In genomic region chr6:32081676-32082075, GRCh38 we compare ENCODE assay signal across 20 cellular contexts. TPM values are rescaled to one million over a fixed set of nuclear protein-coding genes. Genes with fewer than 3 reads are reported as not detected.
A peak's percentile ranks its signal among the peaks of the same experiment; 100 is the strongest.
DNase-seq lines count a peak whose midpoint lies in the region; ATAC-seq, FAIRE-seq and TF ChIP-seq lines count a peak whose summit lies in the region.
"Had no signal": no experiment of that assay in that cellular context is flagged by ENCODE, and none has a peak within 500 bp of the region (broad histone marks: within the 10 kb centered on the region; RNA-seq: fewer than 3 reads in every experiment).

No MANE protein-coding gene starts in this region.

- no peak for TF ChIP-seq POLR2A in K562 (conservative IDR thresholded peaks at IDR 0.05)

- H3K4me1 ChIP-seq in ACC112 (ENCODE audit: control insufficient read depth, insufficient read depth, low read length, unreplicated experiment): peaks cover 58% of the 10 kb centered on the region
- H3K4me1 ChIP-seq in K562 (replicated peaks in 1 of 2; ENCODE audit: control insufficient read depth in 2 of 2, insufficient read depth in 2 of 2, low read length in 2 of 2): peaks cover 11 to 27% of the 10 kb centered on the region in 2 experiments
- peaks cover 20% of the 10 kb centered on the region for H3K4me1 ChIP-seq in lower lobe of right lung
- no peaks in the 10 kb centered on the region for H3K4me1 ChIP-seq in smooth muscle cell (ENCODE audit: low read depth)

- in situ Hi-C loops in K562 (cut with MboI): no loop called here

- H2AFZ ChIP-seq in ACC112 (ENCODE audit: low read length, unreplicated experiment) (no peak overlapping the region), K562 (ENCODE audit: low read depth, low read length) (peak overlapping the region; percentile 73; the same call in 1 of the 2 replicates), smooth muscle cell (ENCODE audit: low read depth) (no peak overlapping the region)

- DNase-seq in K562 (ENCODE audit: extremely low read depth in 1 of 4, low spot score in 3 of 4) (no peak), lower lobe of right lung (no peak), smooth muscle cell (lab: John Stamatoyannopoulos, UW; ENCODE audit: unreplicated experiment) (no peak), HuH-7.5 (ENCODE audit: low spot score) (no peak)
- DNase-seq: effector memory CD8-positive, alpha-beta T cell; naive thymus-derived CD8-positive, alpha-beta T cell; NCI-H1694 treated with DMSO at 0.1 percent for 48 hours; NCI-H526; stimulated activated CD4-positive, alpha-beta T cell treated with anti-CD3 and anti-CD28 coated beads, Interleukin-2, amount 100 ng/mL, for 24 hours; T-cell; trophoblast cell had no signal

- H3K9ac ChIP-seq in K562 (ENCODE audit: insufficient read depth in 1 of 2, low read depth in 2 of 2, low read length in 2 of 2) (peak overlapping the region in 1 of 2 experiments; percentile 12; a peak in 2 of 4 replicates), smooth muscle cell (ENCODE audit: low read depth) (no peak overlapping the region)

- TF ChIP-seq CTCF in K562 (IDR thresholded peaks at IDR 0.05 in 2 of 3, conservative IDR thresholded peaks at IDR 0.05 in 1 of 3; ENCODE audit: insufficient read depth in 2 of 3, low read depth in 1 of 3, low read length in 3 of 3) (no peak), lower lobe of right lung (IDR thresholded peaks at IDR 0.05) (no peak), smooth muscle cell (IDR thresholded peaks at IDR 0.05; ENCODE audit: borderline replicate concordance, insufficient read depth, poor library complexity, severe bottlenecking) (no peak)

- H3K4me3 ChIP-seq in ACC112 (ENCODE audit: low read depth, low read length) (no peak overlapping the region), K562 (no peak overlapping the region), lower lobe of right lung (no peak overlapping the region), smooth muscle cell (no peak overlapping the region)
- H3K4me3 ChIP-seq: left lung, MG63 had no signal

- 53% methylated on average over 9 of the region's 9 CpGs for WGBS in K562 (ENCODE audit: insufficient coverage, low coverage, missing lambda C conversion rate)
- 90% methylated on average over 9 of the region's 9 CpGs for WGBS in smooth muscle cell (ENCODE audit: low lambda C conversion rate)

- H3K27ac ChIP-seq in ACC112 (ENCODE audit: low read depth, low read length) (peak overlapping the region; percentile 63), K562 (ENCODE audit: extremely low read depth, low read depth, low read length) (no peak overlapping the region), lower lobe of right lung (peak overlapping the region; percentile 56), smooth muscle cell (ENCODE audit: low read depth) (no peak overlapping the region)
- H3K27ac ChIP-seq: VCaP had no signal

- H3K27me3 ChIP-seq in ACC112 (ENCODE audit: insufficient read depth, low read length): no peaks in the 10 kb centered on the region
- peaks cover 5 to 35% of the 10 kb centered on the region in 2 experiments; a peak in 4 of 5 replicates for H3K27me3 ChIP-seq in K562 (ENCODE audit: control insufficient read depth in 2 of 2, insufficient read depth in 2 of 2, low read length in 2 of 2)
- H3K27me3 ChIP-seq in lower lobe of right lung (ENCODE audit: low read depth): peaks cover 13% of the 10 kb centered on the region
- H3K27me3 ChIP-seq in smooth muscle cell (ENCODE audit: low read depth): peaks cover 12% of the 10 kb centered on the region
- H3K27me3 ChIP-seq: MG63 had no signal

- H3K9me3 ChIP-seq in K562 (replicated peaks; ENCODE audit: control insufficient read depth, insufficient read depth, low read depth, low read length): no peaks in the 10 kb centered on the region
- no peaks in the 10 kb centered on the region for H3K9me3 ChIP-seq in lower lobe of right lung
- no peaks in the 10 kb centered on the region for H3K9me3 ChIP-seq in smooth muscle cell (replicated peaks; ENCODE audit: low read depth)
- H3K9me3 ChIP-seq: left lung, MG63 had no signal

- ATAC-seq in K562 (no peak), lower lobe of right lung (no peak), GM19395 (IDR thresholded peaks at IDR 0.05; ENCODE audit: unreplicated experiment) (no peak), GM18519 (IDR thresholded peaks at IDR 0.05; ENCODE audit: low FRiP score, unreplicated experiment) (no peak), HG03108 (IDR thresholded peaks at IDR 0.05; ENCODE audit: unreplicated experiment) (no peak)
- ATAC-seq: effector memory CD8-positive, alpha-beta T cell; naive thymus-derived CD8-positive, alpha-beta T cell; T-cell had no signal

- H3K9me1 ChIP-seq in K562 (ENCODE audit: control insufficient read depth, insufficient read depth, low read length): no peaks in the 10 kb centered on the region

- POLR2A ChIA-PET in K562 (lab: Yijun Ruan, JAX): interaction anchor here (0.6 to 1.5 kb wide), 6 partner anchors 10 to 495 kb away, joined by 3 to 4 read pairs (median 4); partner anchors contain the start of gene MPIG6B

- FAIRE-seq in K562 (lab: Jason Lieb, UNC): no peak
- FAIRE-seq: A204.1 had no signal

- H4K20me1 ChIP-seq in K562 (replicated peaks; ENCODE audit: control insufficient read depth, insufficient read depth, low read length) (peaks cover 4% of the 10 kb centered on the region; the same call in 1 of the 2 replicates), smooth muscle cell (ENCODE audit: low read depth) (peaks cover 6% of the 10 kb centered on the region)

- no peak for TF ChIP-seq EP300 in K562 (IDR thresholded peaks at IDR 0.05; ENCODE audit: low read length)

- intact Hi-C loops in K562 (cut with micrococcal nuclease) (no loop called here), lower lobe of right lung (cut with DNase I) (no loop called here)

- BruUV-seq in K562 (replicated peaks; lab: Mats Ljungman, UMichigan): no TSS peak

- H3K36me3 ChIP-seq in ACC112 (ENCODE audit: insufficient read depth, low read length): no peaks in the 10 kb centered on the region
- no peaks in the 10 kb centered on the region for H3K36me3 ChIP-seq in K562 (ENCODE audit: control insufficient read depth, insufficient read depth, low read length)
- H3K36me3 ChIP-seq in lower lobe of right lung: peaks cover 56% of the 10 kb centered on the region
- no peaks in the 10 kb centered on the region for H3K36me3 ChIP-seq in smooth muscle cell (ENCODE audit: low read depth)
- H3K36me3 ChIP-seq: MG63 had no signal

- H3F3A ChIP-seq in smooth muscle cell (ENCODE audit: low read depth): no peaks in the 10 kb centered on the region

- CTCF ChIA-PET in K562 (lab: Yijun Ruan, JAX; ENCODE audit: low intra/inter-chr PET ratio): no interaction called here

- H3K4me2 ChIP-seq in K562 (ENCODE audit: insufficient read depth, low read length) (no peak overlapping the region), smooth muscle cell (peak overlapping the region; percentile 64)

- H3K79me2 ChIP-seq in ACC112 (ENCODE audit: control insufficient read depth, insufficient read depth, low read length, unreplicated experiment): no peaks in the 10 kb centered on the region
- no peaks in the 10 kb centered on the region for H3K79me2 ChIP-seq in K562 (ENCODE audit: control insufficient read depth, insufficient read depth, low read length)
- no peaks in the 10 kb centered on the region for H3K79me2 ChIP-seq in smooth muscle cell (ENCODE audit: low read depth)

- TF ChIP-seq RAD21 in K562 (CRISPR knock-in tag; conservative IDR thresholded peaks at IDR 0.05 in 1 of 2, IDR thresholded peaks at IDR 0.05 in 1 of 2): no peak

RNA-seq across cellular contexts. Expression of gene TNXB, which starts 27.5 kb away (rescaled TPM):
- 19.6 and 47.4 TPM in 2 replicates for total RNA-seq in K562 (2011; cell fraction: chromatin; rRNA removed; ENCODE audit: low replicate concordance)
- 28.9 and 33.2 TPM in 2 replicates for total RNA-seq in K562 (2011; cell fraction: nucleolus; rRNA removed)
- 21.4 and 27.9 TPM in 2 replicates for total RNA-seq in K562 (2011; cell fraction: nucleoplasm; rRNA removed)
- total RNA-seq in K562 (2014; rRNA removed): 28.1 and 35.0 TPM in 2 replicates
- total RNA-seq in K562 (2014; rRNA removed; fragmentation: Illumina TruSeq; extraction: Trizol): 4.2 and 6.1 TPM in 2 replicates
- 25.0 and 26.2 TPM in 2 replicates for total RNA-seq in K562 (2015; rRNA removed; fragmentation: Illumina TruSeq; extraction: Trizol)
- 24.2 and 25.8 TPM in 2 replicates for total RNA-seq in K562 (2021)
- 11.3 and 13.3 TPM in 2 replicates for polyA plus RNA-seq in K562 (2011; rRNA removed)
- polyA plus RNA-seq in K562 (2011; cell fraction: cytosol; rRNA removed): 20.6 and 53.8 TPM in 2 replicates
- 25.4 and 47.3 TPM in 2 replicates for polyA plus RNA-seq in K562 (2011; cell fraction: nucleus; rRNA removed)
- polyA plus RNA-seq in K562 (2012): 25.6 and 28.6 TPM in 2 replicates
- 12.4 and 24.8 TPM in 2 replicates for polyA plus RNA-seq in K562 (2014; fragmentation: Illumina TruSeq; extraction: Trizol)
- under 1 TPM; 0.14 to 0.43 TPM for polyA plus RNA-seq in K562 (2014; fragmentation: Nextera tagmentation; extraction: Ambion mirVana)
- 24.5 and 27.0 TPM in 2 replicates for polyA plus RNA-seq in K562 (2014; rRNA removed)
- polyA minus RNA-seq in K562 (2011; rRNA and poly(A)+ RNA removed): 3.1 and 6.0 TPM in 2 replicates
- 15.5 and 15.6 TPM in 2 replicates for polyA minus RNA-seq in K562 (2011; cell fraction: cytosol; rRNA and poly(A)+ RNA removed)
- 16.2 and 17.0 TPM in 2 replicates for polyA minus RNA-seq in K562 (2011; cell fraction: nucleus; rRNA and poly(A)+ RNA removed)
- total RNA-seq in lower lobe of right lung: 120 TPM
- total RNA-seq in smooth muscle cell: 1.1 and 1.8 TPM in 2 replicates
- 1.1 and 4.3 TPM in 2 replicates for polyA plus RNA-seq in smooth muscle cell
- polyA plus RNA-seq: CD14-positive monocyte had no signal

RNA-seq across cellular contexts. Expression of gene CYP21A2, which starts 43.5 kb away (rescaled TPM):
- total RNA-seq in K562 (2011; cell fraction: chromatin; rRNA removed; ENCODE audit: low replicate concordance): 2.1 and 3.8 TPM in 2 replicates
- total RNA-seq in K562 (2011; cell fraction: nucleolus; rRNA removed): 1.8 TPM in 2 replicates
- 0.76 and 0.81 TPM in 2 replicates for total RNA-seq in K562 (2011; cell fraction: nucleoplasm; rRNA removed)
- 0.45 and 0.77 TPM in 2 replicates for total RNA-seq in K562 (2014; rRNA removed)
- total RNA-seq in K562 (2014; rRNA removed; fragmentation: Illumina TruSeq; extraction: Trizol): 0.07 TPM in 1 of 2 replicates, not detected in the other
- 0.26 and 0.29 TPM in 2 replicates for total RNA-seq in K562 (2015; rRNA removed; fragmentation: Illumina TruSeq; extraction: Trizol)
- 1.3 and 1.4 TPM in 2 replicates for total RNA-seq in K562 (2021)
- polyA plus RNA-seq in K562 (2011; rRNA removed): 0.10 and 0.26 TPM in 2 replicates
- polyA plus RNA-seq in K562 (2011; cell fraction: cytosol; rRNA removed): 0.13 and 0.19 TPM in 2 replicates
- polyA plus RNA-seq in K562 (2011; cell fraction: nucleus; rRNA removed): 1.6 and 1.7 TPM in 2 replicates
- 0.66 and 1.9 TPM in 2 replicates for polyA plus RNA-seq in K562 (2012)
- polyA plus RNA-seq in K562 (2014; fragmentation: Illumina TruSeq; extraction: Trizol): 0.18 and 0.19 TPM in 2 replicates
- polyA plus RNA-seq in K562 (2014; fragmentation: Nextera tagmentation; extraction: Ambion mirVana): under 1 TPM; 0.03 to 0.04 TPM
- 0.27 and 0.50 TPM in 2 replicates for polyA plus RNA-seq in K562 (2014; rRNA removed)
- polyA minus RNA-seq in K562 (2011; rRNA and poly(A)+ RNA removed): 0.14 TPM in 1 of 2 replicates, not detected in the other
- polyA minus RNA-seq in K562 (2011; cell fraction: cytosol; rRNA and poly(A)+ RNA removed): not detected in 2 replicates
- polyA minus RNA-seq in K562 (2011; cell fraction: nucleus; rRNA and poly(A)+ RNA removed): 0.54 and 1.6 TPM in 2 replicates
- 1.1 TPM for total RNA-seq in lower lobe of right lung
- 0.58 TPM in 1 of 2 replicates, not detected in the other for total RNA-seq in smooth muscle cell
- 0.38 TPM in 1 of 2 replicates, not detected in the other for polyA plus RNA-seq in smooth muscle cell
- polyA plus RNA-seq: CD14-positive monocyte; naive thymus-derived CD8-positive, alpha-beta T cell had no signal

RNA-seq across cellular contexts. Expression of gene ATF6B, which starts 46.4 kb away (rescaled TPM):
- 189 and 474 TPM in 2 replicates for total RNA-seq in K562 (2011; cell fraction: chromatin; rRNA removed; ENCODE audit: low replicate concordance)
- total RNA-seq in K562 (2011; cell fraction: nucleolus; rRNA removed): 248 and 265 TPM in 2 replicates
- total RNA-seq in K562 (2011; cell fraction: nucleoplasm; rRNA removed): 205 and 216 TPM in 2 replicates
- total RNA-seq in K562 (2014; rRNA removed) (22.7 and 25.4 TPM in 2 replicates), K562 (2014; rRNA removed; fragmentation: Illumina TruSeq; extraction: Trizol) (15.6 and 21.5 TPM in 2 replicates), K562 (2015; rRNA removed; fragmentation: Illumina TruSeq; extraction: Trizol) (30.5 and 31.7 TPM in 2 replicates), K562 (2021) (83.6 and 89.7 TPM in 2 replicates), lower lobe of right lung (83.7 TPM), smooth muscle cell (22.2 and 23.0 TPM in 2 replicates)
- polyA plus RNA-seq in K562 (2011; rRNA removed) (46.6 and 83.9 TPM in 2 replicates), K562 (2014; fragmentation: Illumina TruSeq; extraction: Trizol) (128 and 131 TPM in 2 replicates), K562 (2014; fragmentation: Nextera tagmentation; extraction: Ambion mirVana) (10 to 100 TPM; 20.7 to 26.1 TPM), K562 (2014; rRNA removed) (88.0 and 103 TPM in 2 replicates), smooth muscle cell (22.5 and 39.8 TPM in 2 replicates)
- 74.9 and 91.7 TPM in 2 replicates for polyA plus RNA-seq in K562 (2011; cell fraction: cytosol; rRNA removed)
- 198 and 250 TPM in 2 replicates for polyA plus RNA-seq in K562 (2011; cell fraction: nucleus; rRNA removed)
- polyA plus RNA-seq in K562 (2012): 138 and 229 TPM in 2 replicates
- polyA minus RNA-seq in K562 (2011; rRNA and poly(A)+ RNA removed): 22.1 and 23.6 TPM in 2 replicates
- 34.3 and 45.6 TPM in 2 replicates for polyA minus RNA-seq in K562 (2011; cell fraction: cytosol; rRNA and poly(A)+ RNA removed)
- polyA minus RNA-seq in K562 (2011; cell fraction: nucleus; rRNA and poly(A)+ RNA removed): 42.9 and 68.4 TPM in 2 replicates

RNA-seq across cellular contexts. Expression of gene FKBPL, which starts 48.4 kb away (rescaled TPM):
- 7.3 and 12.0 TPM in 2 replicates for total RNA-seq in K562 (2011; cell fraction: chromatin; rRNA removed; ENCODE audit: low replicate concordance)
- total RNA-seq in K562 (2011; cell fraction: nucleolus; rRNA removed): 8.4 and 12.0 TPM in 2 replicates
- total RNA-seq in K562 (2011; cell fraction: nucleoplasm; rRNA removed): 7.9 and 8.3 TPM in 2 replicates
- total RNA-seq in K562 (2014; rRNA removed) (18.8 and 24.3 TPM in 2 replicates), K562 (2014; rRNA removed; fragmentation: Illumina TruSeq; extraction: Trizol) (18.7 and 23.5 TPM in 2 replicates), K562 (2015; rRNA removed; fragmentation: Illumina TruSeq; extraction: Trizol) (23.9 and 26.7 TPM in 2 replicates), K562 (2021) (21.0 and 22.9 TPM in 2 replicates), lower lobe of right lung (5.8 TPM), smooth muscle cell (5.3 and 6.5 TPM in 2 replicates)
- polyA plus RNA-seq in K562 (2011; rRNA removed) (9.0 and 11.5 TPM in 2 replicates), K562 (2014; fragmentation: Illumina TruSeq; extraction: Trizol) (22.2 and 23.3 TPM in 2 replicates), K562 (2014; fragmentation: Nextera tagmentation; extraction: Ambion mirVana) (10 to 100 TPM; 18.3 to 31.4 TPM), K562 (2014; rRNA removed) (20.1 and 20.6 TPM in 2 replicates), smooth muscle cell (5.4 and 7.7 TPM in 2 replicates)
- polyA plus RNA-seq in K562 (2011; cell fraction: cytosol; rRNA removed): 7.7 and 12.2 TPM in 2 replicates
- polyA plus RNA-seq in K562 (2011; cell fraction: nucleus; rRNA removed): 6.2 and 7.7 TPM in 2 replicates
- 14.2 and 18.6 TPM in 2 replicates for polyA plus RNA-seq in K562 (2012)
- polyA minus RNA-seq in K562 (2011; rRNA and poly(A)+ RNA removed): 6.1 and 7.3 TPM in 2 replicates
- 4.6 and 7.4 TPM in 2 replicates for polyA minus RNA-seq in K562 (2011; cell fraction: cytosol; rRNA and poly(A)+ RNA removed)
- polyA minus RNA-seq in K562 (2011; cell fraction: nucleus; rRNA and poly(A)+ RNA removed): 3.9 and 7.9 TPM in 2 replicates

Comparison
In these comparisons a context has a peak if more than half of its experiments do, and no peak if none do; other contexts are left out.
1. H3K27ac ChIP-seq: peak in ACC112 (single experiment) and lower lobe of right lung (single experiment); none in K562 (single experiment) and smooth muscle cell (single experiment).